Comparison of ENCODE assay signal across 9 cellular contexts in the genomic region with DNA sequence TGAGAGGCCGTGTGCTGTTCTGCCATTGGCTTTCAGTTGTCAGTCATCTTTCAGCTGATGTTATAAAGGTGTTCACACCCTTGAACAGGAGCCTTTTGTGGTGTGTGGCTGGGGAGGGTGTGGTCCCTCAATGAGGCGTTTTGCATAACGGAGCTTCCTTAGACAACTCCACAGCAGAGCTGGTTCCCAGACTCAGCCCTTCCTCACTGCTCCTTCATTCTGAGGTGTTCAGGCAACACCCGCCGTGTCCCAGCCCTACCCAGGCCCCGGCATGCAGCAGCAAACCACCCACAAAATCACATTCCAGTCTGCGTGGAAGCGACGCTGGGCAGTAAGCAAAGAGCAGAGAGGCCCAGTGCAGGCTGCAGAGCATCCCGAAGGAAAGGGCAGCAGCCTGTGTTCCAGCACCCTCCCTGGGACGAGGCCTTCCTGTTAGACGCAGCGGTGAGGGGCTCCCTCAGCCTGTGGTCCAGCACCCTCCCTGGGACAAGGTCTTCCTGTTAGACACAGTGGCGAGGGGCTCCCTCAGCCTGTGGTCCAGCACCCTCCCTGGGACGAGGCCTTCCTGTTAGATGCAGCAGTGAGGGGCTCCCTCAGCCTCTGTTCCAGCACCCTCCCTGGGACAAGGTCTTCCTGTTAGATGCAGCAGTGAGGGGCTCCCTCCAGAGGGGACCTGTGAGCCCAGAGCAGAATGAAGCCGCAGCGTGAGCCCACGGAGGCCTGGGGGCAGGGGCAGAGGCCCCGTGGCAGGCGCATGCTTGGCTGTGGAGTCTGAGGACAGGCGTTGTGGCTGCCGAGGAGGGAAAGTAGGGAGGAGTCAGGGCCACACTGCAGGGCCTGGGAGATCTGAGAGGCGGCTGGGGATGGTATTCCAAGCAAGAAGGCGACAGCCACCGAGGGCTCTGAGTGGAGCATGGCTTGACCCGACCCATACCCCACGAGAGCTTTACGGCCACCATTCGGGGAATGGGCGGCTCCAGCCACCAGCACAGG.
DNase-seq lines count a peak whose midpoint lies in the region; ATAC-seq and TF ChIP-seq lines count a peak whose summit lies in the region.
"Had no signal": no experiment of that assay in that cellular context is flagged by ENCODE, and none has a peak within 500 bp of the region (broad histone marks: within the 10 kb centered on the region; RNA-seq: fewer than 3 reads in every experiment).

No MANE protein-coding gene starts in this region.

- H3K27me3 ChIP-seq in CD4-positive, alpha-beta T cell (ENCODE audit: control insufficient read depth, insufficient read depth, low read length): peaks cover 4% of the 10 kb centered on the region
- no peaks in the 10 kb centered on the region for H3K27me3 ChIP-seq in H7 (ENCODE audit: control insufficient read depth, insufficient read depth, low read length)
- H3K27me3 ChIP-seq: thyroid gland had no signal

- peaks cover 4% of the 10 kb centered on the region for H3K27me3 Mint-ChIP-seq in CD4-positive, alpha-beta T cell
- peaks cover 0 to 3% of the 10 kb centered on the region in 2 donors for H3K27me3 Mint-ChIP-seq in natural killer cell treated with Interleukin-12 subunit alpha and Interleukin-12 subunit beta and Interleukin-15 and Interleukin-18, amount 100 ng/mL, for 72 hours

- intact Hi-C loops in CD4-positive, alpha-beta T cell (cut with DNase I, micrococcal nuclease): no loop called here

- no peaks in the 10 kb centered on the region for H3K36me3 ChIP-seq in H7 (replicated peaks; ENCODE audit: control insufficient read depth, insufficient read depth, low read length)
- H3K36me3 ChIP-seq: thyroid gland had no signal

- no peaks in the 10 kb centered on the region for H3K9me3 ChIP-seq in CD4-positive, alpha-beta T cell (ENCODE audit: control insufficient read depth, low read length)
- H3K9me3 ChIP-seq: thyroid gland had no signal

- H3K27ac ChIP-seq in CD4-positive, alpha-beta T cell (ENCODE audit: low read depth, low read length): no peak overlapping the region
- H3K27ac ChIP-seq: thyroid gland had no signal

- CTCF ChIA-PET in CD4-positive, alpha-beta T cell (lab: Charles Lee): no interaction called here

- H3K36me3 Mint-ChIP-seq in CD4-positive, alpha-beta T cell (ENCODE audit: low read depth): no peaks in the 10 kb centered on the region
- no peaks in the 10 kb centered on the region for H3K36me3 Mint-ChIP-seq in natural killer cell treated with Interleukin-12 subunit alpha and Interleukin-12 subunit beta and Interleukin-15 and Interleukin-18, amount 100 ng/mL, for 72 hours
- H3K36me3 Mint-ChIP-seq: naive thymus-derived CD8-positive, alpha-beta T cell had no signal

- no peak overlapping the region for H3K27ac Mint-ChIP-seq in CD4-positive, alpha-beta T cell
- no peak overlapping the region for H3K27ac Mint-ChIP-seq in natural killer cell treated with Interleukin-12 subunit alpha and Interleukin-12 subunit beta and Interleukin-15 and Interleukin-18, amount 100 ng/mL, for 72 hours

- H3K4me3 Mint-ChIP-seq in CD4-positive, alpha-beta T cell: no peak overlapping the region
- H3K4me3 Mint-ChIP-seq in natural killer cell treated with Interleukin-12 subunit alpha and Interleukin-12 subunit beta and Interleukin-15 and Interleukin-18, amount 100 ng/mL, for 72 hours: peak overlapping the region; percentile 55

- H3K4me1 Mint-ChIP-seq in CD4-positive, alpha-beta T cell (ENCODE audit: low read depth): peaks cover 17% of the 10 kb centered on the region
- H3K4me1 Mint-ChIP-seq in natural killer cell treated with Interleukin-12 subunit alpha and Interleukin-12 subunit beta and Interleukin-15 and Interleukin-18, amount 100 ng/mL, for 72 hours (ENCODE audit: low read depth in 2 of 2): peaks cover 23 to 34% of the 10 kb centered on the region in 2 donors

- POLR2A ChIA-PET in CD4-positive, alpha-beta T cell (lab: Charles Lee): no interaction called here

- DNase-seq in CD4-positive, alpha-beta T cell: peak in 1 of 10 experiments; percentile 23
- DNase-seq in H7 (peak; percentile 51), HuH-7 (ENCODE audit: low spot score) (no peak), NCI-H748 treated with DMSO at 0.1 percent for 48 hours (lab: John Stamatoyannopoulos, UW) (no peak), DMS79 treated with DMSO at 0.1 percent for 48 hours (lab: John Stamatoyannopoulos, UW) (no peak)
- DNase-seq in activated T-cell treated with anti-CD3 and anti-CD28 coated beads, Interleukin-2, amount 50 U/mL, for 48 hours: peak; percentile 10 to 11
- DNase-seq in natural killer cell treated with Interleukin-12 subunit alpha and Interleukin-12 subunit beta and Interleukin-15 and Interleukin-18, amount 100 ng/mL, for 72 hours (ENCODE audit: low spot score): no peak
- DNase-seq: thyroid gland had no signal

- no peaks in the 10 kb centered on the region for H3K9me3 Mint-ChIP-seq in CD4-positive, alpha-beta T cell
- H3K9me3 Mint-ChIP-seq in natural killer cell treated with Interleukin-12 subunit alpha and Interleukin-12 subunit beta and Interleukin-15 and Interleukin-18, amount 100 ng/mL, for 72 hours: no peaks in the 10 kb centered on the region
- H3K9me3 Mint-ChIP-seq: naive thymus-derived CD8-positive, alpha-beta T cell had no signal

- no peak overlapping the region for H3K4me3 ChIP-seq in H7 (ENCODE audit: insufficient read depth, low read depth, low read length)
- H3K4me3 ChIP-seq: thyroid gland had no signal

- no peak for TF ChIP-seq CTCF in CD4-positive, alpha-beta T cell (IDR thresholded peaks at IDR 0.05)

- ATAC-seq in CD4-positive, alpha-beta T cell (ENCODE audit: poor library complexity): peak; percentile 51
- peak; percentile 51 to 87 for ATAC-seq in natural killer cell treated with Interleukin-12 subunit alpha and Interleukin-12 subunit beta and Interleukin-15 and Interleukin-18, amount 100 ng/mL, for 72 hours
- ATAC-seq: naive thymus-derived CD8-positive, alpha-beta T cell had no signal

Comparison
In these comparisons a context has a peak if more than half of its experiments do, and no peak if none do; other contexts are left out.
1. DNase-seq: peak in H7 (single experiment) and activated T-cell treated with anti-CD3 and anti-CD28 coated beads, Interleukin-2, amount 50 U/mL, for 48 hours (2 of 2); none in natural killer cell treated with Interleukin-12 subunit alpha and Interleukin-12 subunit beta and Interleukin-15 and Interleukin-18, amount 100 ng/mL, for 72 hours (single experiment), HuH-7 (single experiment), NCI-H748 treated with DMSO at 0.1 percent for 48 hours (single experiment) and DMS79 treated with DMSO at 0.1 percent for 48 hours (single experiment).